ENCODE assay signal across 15 cellular contexts in genomic region chr4:147678796-147679549, GRCh38. TPM values are rescaled to one million over a fixed set of nuclear protein-coding genes. Genes with fewer than 3 reads are reported as not detected.
A peak's percentile ranks its signal among the peaks of the same experiment; 100 is the strongest.
DNase-seq lines count a peak whose midpoint lies in the region; ATAC-seq and TF ChIP-seq lines count a peak whose summit lies in the region.
"Had no signal": no experiment of that assay in that cellular context is flagged by ENCODE, and none has a peak within 500 bp of the region (broad histone marks: within the 10 kb centered on the region; RNA-seq: fewer than 3 reads in every experiment).

No MANE protein-coding gene starts in this region.

- no peaks in the 10 kb centered on the region for H3F3A ChIP-seq in neural progenitor cell (ENCODE audit: low read depth)

- H3K4me1 Mint-ChIP-seq in activated T-cell treated with anti-CD3 and anti-CD28 coated beads, Interleukin-2, amount 50 U/mL, for 72 hours (ENCODE audit: low read depth), result peaks cover 22% of the 10 kb centered on the region
- peaks cover 21% of the 10 kb centered on the region for H3K4me1 Mint-ChIP-seq in activated T-cell treated with anti-CD3 and anti-CD28 coated beads, Interleukin-2, amount 50 U/mL, for 24 hours (ENCODE audit: low read depth)
- H3K4me1 Mint-ChIP-seq in neural progenitor cell, result peaks cover 12% of the 10 kb centered on the region

- DNase-seq in activated T-cell treated with anti-CD3 and anti-CD28 coated beads, Interleukin-2, amount 50 U/mL, for 72 hours, result peak; percentile 9 to 21
- no peak for DNase-seq in activated T-cell treated with anti-CD3 and anti-CD28 coated beads, Interleukin-2, amount 50 U/mL, for 24 hours
- peak; percentile 9 for DNase-seq in cerebellar cortex (ENCODE audit: low spot score)
- DNase-seq in neural progenitor cell (ENCODE audit: low spot score), result no peak
- DNase-seq in GM19240 (ENCODE audit: insufficient read length, low spot score), result no peak
- DNase-seq: activated B cell treated with CpG ODN at 0.5 μM for 24 hours; activated naive CD4-positive, alpha-beta T cell treated with anti-CD3 and anti-CD28 coated beads, Interleukin-2, amount 10 ng/mL, durations not matched to agents 7 days and 5 days; dorsolateral prefrontal cortex; NCI-H446; retina; transverse colon had no signal

- no peak overlapping the region for H3K4me3 ChIP-seq in neural progenitor cell
- H3K4me3 ChIP-seq: dorsolateral prefrontal cortex, SJSA1, transverse colon had no signal

- no peaks in the 10 kb centered on the region for H3K27me3 ChIP-seq in neural progenitor cell
- H3K27me3 ChIP-seq: dorsolateral prefrontal cortex, SJSA1, transverse colon had no signal

- no peak for TF ChIP-seq EP300 in Ishikawa (IDR thresholded peaks at IDR 0.05; ENCODE audit: borderline replicate concordance)

- H3K27ac Mint-ChIP-seq in activated T-cell treated with anti-CD3 and anti-CD28 coated beads, Interleukin-2, amount 50 U/mL, for 72 hours, result no peak overlapping the region
- H3K27ac Mint-ChIP-seq in activated T-cell treated with anti-CD3 and anti-CD28 coated beads, Interleukin-2, amount 50 U/mL, for 24 hours, result no peak overlapping the region
- no peak overlapping the region for H3K27ac Mint-ChIP-seq in neural progenitor cell
- H3K27ac Mint-ChIP-seq: activated B cell treated with CpG ODN at 0.5 μM for 24 hours; activated naive CD4-positive, alpha-beta T cell treated with anti-CD3 and anti-CD28 coated beads, Interleukin-2, amount 10 ng/mL, durations not matched to agents 7 days and 5 days had no signal

- peaks cover 52% of the 10 kb centered on the region for H3K79me2 ChIP-seq in neural progenitor cell (ENCODE audit: low read depth)

- TF ChIP-seq RAD21 in Ishikawa (IDR thresholded peaks at IDR 0.05; ENCODE audit: low read depth), result peak; percentile 13; the same call in 1 of the 2 replicates

- no peak overlapping the region for H3K4me2 ChIP-seq in neural progenitor cell

- no peak overlapping the region for H3K4me3 Mint-ChIP-seq in activated T-cell treated with anti-CD3 and anti-CD28 coated beads, Interleukin-2, amount 50 U/mL, for 72 hours
- H3K4me3 Mint-ChIP-seq in activated T-cell treated with anti-CD3 and anti-CD28 coated beads, Interleukin-2, amount 50 U/mL, for 24 hours, result no peak overlapping the region
- H3K4me3 Mint-ChIP-seq in neural progenitor cell, result no peak overlapping the region
- H3K4me3 Mint-ChIP-seq: activated B cell treated with CpG ODN at 0.5 μM for 24 hours; activated naive CD4-positive, alpha-beta T cell treated with anti-CD3 and anti-CD28 coated beads, Interleukin-2, amount 10 ng/mL, durations not matched to agents 7 days and 5 days had no signal

- H3K9me3 ChIP-seq in neural progenitor cell (ENCODE audit: low read depth), result no peaks in the 10 kb centered on the region
- H3K9me3 ChIP-seq: SJSA1, transverse colon had no signal

- peaks cover 4 to 5% of the 10 kb centered on the region in 2 donors for H3K36me3 Mint-ChIP-seq in activated T-cell treated with anti-CD3 and anti-CD28 coated beads, Interleukin-2, amount 50 U/mL, for 72 hours (ENCODE audit: insufficient read depth in 2 of 2)
- H3K36me3 Mint-ChIP-seq in activated T-cell treated with anti-CD3 and anti-CD28 coated beads, Interleukin-2, amount 50 U/mL, for 24 hours (ENCODE audit: low read depth), result peaks cover 46% of the 10 kb centered on the region
- H3K36me3 Mint-ChIP-seq in neural progenitor cell, result peaks cover 9% of the 10 kb centered on the region

- no peaks in the 10 kb centered on the region for H3K9me3 Mint-ChIP-seq in activated T-cell treated with anti-CD3 and anti-CD28 coated beads, Interleukin-2, amount 50 U/mL, for 72 hours
- H3K9me3 Mint-ChIP-seq in activated T-cell treated with anti-CD3 and anti-CD28 coated beads, Interleukin-2, amount 50 U/mL, for 24 hours, result no peaks in the 10 kb centered on the region
- no peaks in the 10 kb centered on the region for H3K9me3 Mint-ChIP-seq in neural progenitor cell
- H3K9me3 Mint-ChIP-seq: activated B cell treated with CpG ODN at 0.5 μM for 24 hours; activated naive CD4-positive, alpha-beta T cell treated with anti-CD3 and anti-CD28 coated beads, Interleukin-2, amount 10 ng/mL, durations not matched to agents 7 days and 5 days had no signal

- H3K9ac ChIP-seq in neural progenitor cell, result no peak overlapping the region

- H3K4me1 ChIP-seq in neural progenitor cell, result peaks cover 5% of the 10 kb centered on the region

- peak; percentile 28 for TF ChIP-seq CTCF in neural progenitor cell (IDR thresholded peaks at IDR 0.05)

- no peak for ATAC-seq in activated T-cell treated with anti-CD3 and anti-CD28 coated beads, Interleukin-2, amount 50 U/mL, for 72 hours (replicated peaks in 1 of 2)
- ATAC-seq in HG03342 (IDR thresholded peaks at IDR 0.05; ENCODE audit: unreplicated experiment), result no peak
- no peak for ATAC-seq in GM19351 (IDR thresholded peaks at IDR 0.05; ENCODE audit: unreplicated experiment)

- H3K36me3 ChIP-seq in neural progenitor cell, result peaks cover 6% of the 10 kb centered on the region
- H3K36me3 ChIP-seq: transverse colon had no signal

- no peak overlapping the region for H2AFZ ChIP-seq in neural progenitor cell (replicated peaks)

- no peaks in the 10 kb centered on the region for H3K27me3 Mint-ChIP-seq in activated T-cell treated with anti-CD3 and anti-CD28 coated beads, Interleukin-2, amount 50 U/mL, for 72 hours (ENCODE audit: low read depth)
- H3K27me3 Mint-ChIP-seq in activated T-cell treated with anti-CD3 and anti-CD28 coated beads, Interleukin-2, amount 50 U/mL, for 24 hours, result no peaks in the 10 kb centered on the region
- no peaks in the 10 kb centered on the region for H3K27me3 Mint-ChIP-seq in neural progenitor cell (ENCODE audit: insufficient read depth, low read depth)
- H3K27me3 Mint-ChIP-seq: activated B cell treated with CpG ODN at 0.5 μM for 24 hours had no signal

- peaks cover 3% of the 10 kb centered on the region for H4K20me1 ChIP-seq in neural progenitor cell (ENCODE audit: low read depth)

- no peak overlapping the region for H3K27ac ChIP-seq in neural progenitor cell
- H3K27ac ChIP-seq: dorsolateral prefrontal cortex, SJSA1, transverse colon had no signal

TF ChIP-seq in Ishikawa, 13 proteins besides CTCF, POLR2A, EP300 and RAD21:
- TF ChIP-seq NFIC (IDR thresholded peaks at IDR 0.05), result no peak
- TF ChIP-seq EGR1 (IDR thresholded peaks at IDR 0.05), result no peak
- TF ChIP-seq YY1 (IDR thresholded peaks at IDR 0.05; ENCODE audit: low read depth), result no peak
- TF ChIP-seq MAX (IDR thresholded peaks at IDR 0.05), result no peak
- TF ChIP-seq CREB1 (IDR thresholded peaks at IDR 0.05; ENCODE audit: low read depth), result no peak
- TF ChIP-seq ZBTB7A (IDR thresholded peaks at IDR 0.05; ENCODE audit: low read depth), result no peak
- no peak for TF ChIP-seq TCF12 (IDR thresholded peaks at IDR 0.05; ENCODE audit: low read depth)
- TF ChIP-seq TEAD4 (IDR thresholded peaks at IDR 0.05), result no peak
- no peak for TF ChIP-seq USF1 (IDR thresholded peaks at IDR 0.05)
- no peak for TF ChIP-seq TAF1 (IDR thresholded peaks at IDR 0.05; ENCODE audit: low read depth)
- TF ChIP-seq REST (IDR thresholded peaks at IDR 0.05; ENCODE audit: low read depth), result no peak

RNA-seq across cellular contexts. Expression of gene PRMT9, which starts 5.0 kb away (rescaled TPM):
- 1 to 10 TPM; 8.9 to 9.0 TPM for total RNA-seq in activated T-cell treated with anti-CD3 and anti-CD28 coated beads, Interleukin-2, amount 50 U/mL, for 72 hours
- total RNA-seq in neural progenitor cell (ENCODE audit: low replicate concordance), result 16.8 and 24.8 TPM in 2 replicates

RNA-seq across cellular contexts. Expression of gene ARHGAP10, which starts 52.9 kb away (rescaled TPM):
- total RNA-seq in activated T-cell treated with anti-CD3 and anti-CD28 coated beads, Interleukin-2, amount 50 U/mL, for 72 hours, result 10 to 100 TPM in 1 of 2 donors, 1 to 10 TPM in 1; 9.3 to 12.4 TPM
- 20.2 and 20.3 TPM in 2 replicates for total RNA-seq in neural progenitor cell (ENCODE audit: low replicate concordance)

Comparison
In these comparisons a context has a peak if more than half of its experiments do, and no peak if none do; other contexts are left out.
1. DNase-seq: peak in activated T-cell treated with anti-CD3 and anti-CD28 coated beads, Interleukin-2, amount 50 U/mL, for 72 hours (2 of 2) and cerebellar cortex (single experiment); none in activated T-cell treated with anti-CD3 and anti-CD28 coated beads, Interleukin-2, amount 50 U/mL, for 24 hours (single experiment), neural progenitor cell (single experiment) and GM19240 (single experiment).